ENCODE assay signal across 1 cellular context in genomic region chrX:41105005-41105404, GRCh38.
TF ChIP-seq lines count a peak whose summit lies in the region.

No MANE protein-coding gene starts in this region.

TF ChIP-seq in K562, 482 proteins besides CTCF, POLR2A, EP300 and RAD21:
- TF ChIP-seq FIP1L1 (IDR thresholded peaks at IDR 0.05; ENCODE audit: low read depth, low read length, poor library complexity, severe bottlenecking), result no peak
- TF ChIP-seq HNRNPL (IDR thresholded peaks at IDR 0.05; ENCODE audit: low read depth, low read length), result no peak
- TF ChIP-seq UBTF (IDR thresholded peaks at IDR 0.05; ENCODE audit: borderline replicate concordance in 1 of 2, low read depth in 2 of 2, low read length in 2 of 2), result no peak
- TF ChIP-seq RFX1 (IDR thresholded peaks at IDR 0.05), result no peak
- TF ChIP-seq ZNF174 (CRISPR knock-in tag; IDR thresholded peaks at IDR 0.05), result no peak
